In genomic region chr4:183094393-183095198, GRCh38 we compare ENCODE assay signal across 30 cellular contexts. TPM values are rescaled to one million over a fixed set of nuclear protein-coding genes. Genes with fewer than 3 reads are reported as not detected.
DNase-seq lines count a peak whose midpoint lies in the region; ATAC-seq and TF ChIP-seq lines count a peak whose summit lies in the region.
"Had no signal": no experiment of that assay in that cellular context is flagged by ENCODE, and none has a peak within 500 bp of the region (broad histone marks: within the 10 kb centered on the region; RNA-seq: fewer than 3 reads in every experiment).

No MANE protein-coding gene starts in this region.

- no peak overlapping the region; the same call in 1 of the 2 replicates for H2AFZ ChIP-seq in GM23338

- H3K27me3 ChIP-seq in GM23338 (ENCODE audit: insufficient read depth), result peaks cover 13% of the 10 kb centered on the region
- no peaks in the 10 kb centered on the region for H3K27me3 ChIP-seq in liver (ENCODE audit: control insufficient read depth in 4 of 4, insufficient read depth in 4 of 4, low read length in 3 of 4)
- H3K27me3 ChIP-seq: adrenal gland, dorsolateral prefrontal cortex, gastroesophageal sphincter, pancreas, right atrium auricular region had no signal

- H3K27ac Mint-ChIP-seq in GM23338, result no peak overlapping the region
- peak overlapping the region; percentile 7; the same call in 1 of the 2 replicates for H3K27ac Mint-ChIP-seq in WTC11
- H3K27ac Mint-ChIP-seq: activated T-cell treated with anti-CD3 and anti-CD28 coated beads, Interleukin-2, amount 50 U/mL, for 72 hours; brain had no signal

- H3K27ac ChIP-seq in GM23338 (ENCODE audit: low read depth) (0 out of 2 replicates have a peak overlapping the region, but pooled peaks have one; percentile 4), liver (ENCODE audit: low read depth in 1 of 2, low read length in 2 of 2) (no peak overlapping the region)
- H3K27ac ChIP-seq: adrenal gland, dorsolateral prefrontal cortex, gastroesophageal sphincter, pancreas, right atrium auricular region, transverse colon had no signal

- H3K4me3 ChIP-seq in GM23338 (no peak overlapping the region), liver (ENCODE audit: low read depth in 1 of 3, low read length in 3 of 3) (no peak overlapping the region)
- H3K4me3 ChIP-seq: adrenal gland, dorsolateral prefrontal cortex, gastroesophageal sphincter, pancreas, right atrium auricular region, transverse colon had no signal

- 0 out of 2 replicates have a peak overlapping the region, but pooled peaks have one; percentile 43 for H3K4me2 ChIP-seq in GM23338

- H3K4me1 Mint-ChIP-seq in GM23338, result peaks cover 21% of the 10 kb centered on the region
- H3K4me1 Mint-ChIP-seq in WTC11, result peaks cover 21% of the 10 kb centered on the region
- H3K4me1 Mint-ChIP-seq: brain had no signal

- CTCF ChIA-PET in WTC11 (lab: Charles Lee), result interaction anchor here (1.2 kb wide), 1 partner anchor 168 kb away, joined by 3 read pairs; no protein-coding TSS in a partner anchor

- H3K9me3 Mint-ChIP-seq in GM23338, result peaks cover 2% of the 10 kb centered on the region; the same call in 2 of the 3 replicates
- H3K9me3 Mint-ChIP-seq in WTC11, result peaks cover 7% of the 10 kb centered on the region
- H3K9me3 Mint-ChIP-seq: immature natural killer cell had no signal

- DNase-seq in GM23338 (ENCODE audit: low spot score) (no peak), WTC11 (ENCODE audit: low spot score) (no peak), superior temporal gyrus (ENCODE audit: extremely low spot score) (peak; percentile 10), OCI-M2 (lab: John Stamatoyannopoulos, UW; ENCODE audit: unreplicated experiment) (no peak), MV-4-11 (lab: John Stamatoyannopoulos, UW) (no peak)
- DNase-seq: activated CD4-positive, alpha-beta T cell treated with anti-CD3 and anti-CD28 coated beads, Interleukin-2, amount 50 U/mL, for 4 hours; activated naive CD4-positive, alpha-beta T cell; activated T-cell treated with anti-CD3 and anti-CD28 coated beads, Interleukin-2, amount 50 U/mL, for 72 hours; adrenal gland; C1 segment of cervical spinal cord; COR-L47; DMS79 treated with DMSO at 0.1 percent for 48 hours; dorsolateral prefrontal cortex; GF-D8; immature natural killer cell; Kasumi-1; left colon; NCI-H1436; NCI-H2081; NCI-H526 treated with DMSO at 0.1 percent for 48 hours; pancreas; stimulated activated CD4-positive, alpha-beta T cell treated with anti-CD3 and anti-CD28 coated beads, Interleukin-1b, Interleukin-23, amount 100 ng/mL, for 48 hours; transverse colon had no signal

- H3K9ac ChIP-seq in liver (ENCODE audit: low read depth in 1 of 2, low read length in 2 of 2), result no peak overlapping the region

- no peaks in the 10 kb centered on the region for H3K9me3 ChIP-seq in liver (ENCODE audit: control insufficient read depth in 4 of 4, low read length in 3 of 4)
- H3K9me3 ChIP-seq: adrenal gland, gastroesophageal sphincter, pancreas, right atrium auricular region, transverse colon had no signal

- 38% methylated on average over 6 of the region's 6 CpGs for WGBS in liver

- no peaks in the 10 kb centered on the region for H3F3A ChIP-seq in GM23338 (replicated peaks; ENCODE audit: low read depth)

- H3K9me2 ChIP-seq in GM23338 (ENCODE audit: insufficient read depth), result no peaks in the 10 kb centered on the region

- H3K27me3 Mint-ChIP-seq in GM23338 (ENCODE audit: insufficient read depth, low read depth, poor library complexity) (peaks cover 12% of the 10 kb centered on the region), WTC11 (ENCODE audit: low read depth) (peaks cover 3% of the 10 kb centered on the region)

- H3K4me3 Mint-ChIP-seq in GM23338 (no peak overlapping the region), WTC11 (no peak overlapping the region)
- H3K4me3 Mint-ChIP-seq: activated T-cell treated with anti-CD3 and anti-CD28 coated beads, Interleukin-2, amount 50 U/mL, for 72 hours; immature natural killer cell; neural crest cell had no signal

- H3K36me3 ChIP-seq in GM23338 (ENCODE audit: insufficient read depth) (no peaks in the 10 kb centered on the region), liver (ENCODE audit: control insufficient read depth in 4 of 4, insufficient read depth in 3 of 4, low read depth in 1 of 4, low read length in 3 of 4) (no peaks in the 10 kb centered on the region)
- H3K36me3 ChIP-seq: adrenal gland, gastroesophageal sphincter, pancreas, right atrium auricular region, transverse colon had no signal

- ATAC-seq in GM23338 (no peak), WTC11 (no peak), GM19463 (IDR thresholded peaks at IDR 0.05; ENCODE audit: unreplicated experiment) (no peak)
- ATAC-seq: activated CD4-positive, CD25-positive, alpha-beta regulatory T cell treated with anti-CD3 and anti-CD28 coated beads, Interleukin-2, amount 50 U/mL, for 24 hours; activated T-cell treated with anti-CD3 and anti-CD28 coated beads, Interleukin-2, amount 50 U/mL, for 72 hours; gastroesophageal sphincter; left colon; pancreas had no signal

- no peaks in the 10 kb centered on the region; the same call in 1 of the 2 replicates for H4K20me1 ChIP-seq in GM23338 (replicated peaks; ENCODE audit: insufficient read depth)

- H3K36me3 Mint-ChIP-seq in GM23338 (ENCODE audit: low read depth) (peaks cover 3% of the 10 kb centered on the region; the same call in 1 of the 3 replicates), WTC11 (peaks cover under 1% of the 10 kb centered on the region; the same call in 1 of the 2 replicates)
- H3K36me3 Mint-ChIP-seq: brain, immature natural killer cell had no signal

- H3K79me2 ChIP-seq in GM23338 (replicated peaks; ENCODE audit: insufficient read depth), result no peaks in the 10 kb centered on the region

- H3K4me1 ChIP-seq in GM23338 (ENCODE audit: insufficient read depth) (peaks cover 11% of the 10 kb centered on the region; the same call in 1 of the 2 replicates), liver (ENCODE audit: control insufficient read depth in 4 of 4, insufficient read depth in 4 of 4, low read length in 3 of 4) (peaks cover 8 to 27% (median 11%) of the 10 kb centered on the region in 4 donors)

- POLR2A ChIA-PET in WTC11 (lab: Charles Lee), result no interaction called here

- no peak for TF ChIP-seq RAD21 in liver (IDR thresholded peaks at IDR 0.05)

- no peak for TF ChIP-seq CTCF in GM23338 (conservative IDR thresholded peaks at IDR 0.05; ENCODE audit: low read depth in 2 of 2)
- no peak for TF ChIP-seq CTCF in WTC11 (IDR thresholded peaks at IDR 0.05)
- no peak for TF ChIP-seq CTCF in liver (IDR thresholded peaks at IDR 0.05; ENCODE audit: low read depth, low read length, missing input control)

TF ChIP-seq in GM23338, 12 proteins besides CTCF, POLR2A, EP300 and RAD21 (continues in another document):
- TF ChIP-seq EZH2 (IDR thresholded peaks at IDR 0.05; ENCODE audit: low read depth, unreplicated experiment) (no peak), STAT1 (IDR thresholded peaks at IDR 0.05; ENCODE audit: unreplicated experiment) (no peak)

TF ChIP-seq in WTC11, 78 proteins besides CTCF, POLR2A, EP300 and RAD21 (continues in another document):
- TF ChIP-seq GTF2I (CRISPR knock-in tag; conservative IDR thresholded peaks at IDR 0.05), result no peak
- no peak for TF ChIP-seq ERG (CRISPR knock-in tag; IDR thresholded peaks at IDR 0.05)
- no peak for TF ChIP-seq ZNF416 (CRISPR knock-in tag; IDR thresholded peaks at IDR 0.05)
- no peak for TF ChIP-seq TEAD1 (CRISPR knock-in tag; IDR thresholded peaks at IDR 0.05)
- TF ChIP-seq ATF3 (CRISPR knock-in tag; conservative IDR thresholded peaks at IDR 0.05), result no peak

TF ChIP-seq in liver, 16 proteins besides CTCF, POLR2A, EP300 and RAD21 (continues in another document):
- no peak for TF ChIP-seq TAF1 (conservative IDR thresholded peaks at IDR 0.05)
- no peak for TF ChIP-seq YY1 (IDR thresholded peaks at IDR 0.05)
- peak in 1 of 2 donors; percentile 6 for TF ChIP-seq RXRA (IDR thresholded peaks at IDR 0.05)
- no peak for TF ChIP-seq JUND (IDR thresholded peaks at IDR 0.05)
- TF ChIP-seq HNF4A (conservative IDR thresholded peaks at IDR 0.05), result peak; percentile 25 to 36
- TF ChIP-seq MAX (IDR thresholded peaks at IDR 0.05), result no peak
- TF ChIP-seq FOXA1 (IDR thresholded peaks at IDR 0.05), result no peak
- no peak for TF ChIP-seq HNF4G (IDR thresholded peaks at IDR 0.05)
- no peak for TF ChIP-seq EGR1 (IDR thresholded peaks at IDR 0.05; ENCODE audit: low read depth in 2 of 2)
- no peak for TF ChIP-seq NR2F2 (IDR thresholded peaks at IDR 0.05)
- no peak for TF ChIP-seq ZBTB33 (IDR thresholded peaks at IDR 0.05)
- TF ChIP-seq SP1 (IDR thresholded peaks at IDR 0.05), result no peak
- no peak for TF ChIP-seq FOXA2 (IDR thresholded peaks at IDR 0.05)
- TF ChIP-seq ATF3 (IDR thresholded peaks at IDR 0.05), result no peak

RNA-seq across cellular contexts. Expression of gene WWC2, which starts 4.5 kb away (rescaled TPM):
- total RNA-seq in GM23338 (2014; rRNA removed; shearing (Covaris generic)), result 64.7 and 74.2 TPM in 2 replicates
- polyA plus RNA-seq in GM23338 (2016; fragmentation: Nextera tagmentation; extraction: Ambion mirVana), result 48.9 and 50.5 TPM in 2 replicates
- total RNA-seq in WTC11 (2021), result 126 to 133 TPM (median 133 TPM) in 3 replicates
- total RNA-seq in liver, result 10 to 100 TPM; 10.5 to 60.1 TPM
- polyA plus RNA-seq in liver, result 10 to 100 TPM in 1 of 2 donors, 1 to 10 TPM in 1; 8.6 to 16.1 TPM
